Comparison of ENCODE assay signal across 12 cellular contexts in genomic region chr2:216551234-216551633, GRCh38. TPM values are rescaled to one million over a fixed set of nuclear protein-coding genes. Genes with fewer than 3 reads are reported as not detected.
A peak's percentile ranks its signal among the peaks of the same experiment; 100 is the strongest.
DNase-seq lines count a peak whose midpoint lies in the region; ATAC-seq, FAIRE-seq and TF ChIP-seq lines count a peak whose summit lies in the region.
"Had no signal": no experiment of that assay in that cellular context is flagged by ENCODE, and none has a peak within 500 bp of the region (broad histone marks: within the 10 kb centered on the region; RNA-seq: fewer than 3 reads in every experiment).

No MANE protein-coding gene starts in this region.

- H3K9me3 ChIP-seq in astrocyte (ENCODE audit: insufficient read depth, low read depth, low read length) (no peaks in the 10 kb centered on the region), gastroesophageal sphincter (no peaks in the 10 kb centered on the region)
- H3K9me3 ChIP-seq: upper lobe of left lung had no signal

- H3K27me3 Mint-ChIP-seq in astrocyte (ENCODE audit: low read depth, unreplicated experiment) (peaks cover 7% of the 10 kb centered on the region), type B pancreatic cell (no peaks in the 10 kb centered on the region)

- DNase-seq in NCI-H2171 treated with DMSO at 0.1 percent for 48 hours (lab: John Stamatoyannopoulos, UW) (peak; percentile 71), NCI-H2171 (lab: John Stamatoyannopoulos, UW) (no peak), astrocyte (ENCODE audit: low read depth) (peak; percentile 48), type B pancreatic cell (ENCODE audit: extremely low spot score, unreplicated experiment) (no peak), AG08396 (ENCODE audit: low spot score) (no peak), HTR-8/SVneo (ENCODE audit: insufficient read length, low spot score) (no peak)
- DNase-seq: activated naive CD4-positive, alpha-beta T cell treated with anti-CD3 and anti-CD28 coated beads, Interleukin-2, amount 50 U/mL, for 16 hours; immature natural killer cell; NCI-H226; upper lobe of left lung had no signal

- peaks cover 32% of the 10 kb centered on the region for H3K4me1 Mint-ChIP-seq in astrocyte (ENCODE audit: low read depth, unreplicated experiment)
- peaks cover 34% of the 10 kb centered on the region for H3K4me1 Mint-ChIP-seq in type B pancreatic cell (ENCODE audit: unreplicated experiment)

- H3K9me3 Mint-ChIP-seq in astrocyte (ENCODE audit: unreplicated experiment) (peaks cover 5% of the 10 kb centered on the region), type B pancreatic cell (no peaks in the 10 kb centered on the region)
- H3K9me3 Mint-ChIP-seq: immature natural killer cell had no signal

- no peak for TF ChIP-seq CTCF in astrocyte (IDR thresholded peaks at IDR 0.05; ENCODE audit: insufficient read depth, low read depth, low read length)
- TF ChIP-seq CTCF in gastroesophageal sphincter (IDR thresholded peaks at IDR 0.05): no peak
- TF ChIP-seq CTCF in type B pancreatic cell (conservative IDR thresholded peaks at IDR 0.05): no peak

- peaks cover 6% of the 10 kb centered on the region for H3K36me3 Mint-ChIP-seq in astrocyte (ENCODE audit: low read depth, unreplicated experiment)
- H3K36me3 Mint-ChIP-seq in type B pancreatic cell: no peaks in the 10 kb centered on the region

- H3K27me3 ChIP-seq in astrocyte (ENCODE audit: insufficient read depth, low read length) (no peaks in the 10 kb centered on the region), gastroesophageal sphincter (no peaks in the 10 kb centered on the region)
- H3K27me3 ChIP-seq: upper lobe of left lung had no signal

- no peak overlapping the region for H2AFZ ChIP-seq in astrocyte (ENCODE audit: low read depth, low read length)

- TF ChIP-seq EP300 in gastroesophageal sphincter (IDR thresholded peaks at IDR 0.05): no peak

- H3K36me3 ChIP-seq in astrocyte (ENCODE audit: insufficient read depth, low read length) (no peaks in the 10 kb centered on the region), gastroesophageal sphincter (no peaks in the 10 kb centered on the region)
- H3K36me3 ChIP-seq: upper lobe of left lung had no signal

- WGBS in gastroesophageal sphincter (ENCODE audit: low coverage in 1 of 2), 2 donors: 35 to 38% methylated on average over 4 of the region's 4 CpGs

- H3K4me1 ChIP-seq in astrocyte (ENCODE audit: insufficient read depth, low read length) (peaks cover 35% of the 10 kb centered on the region), gastroesophageal sphincter (peaks cover 3 to 100% (median 9%) of the 10 kb centered on the region in 3 donors)

- no peaks in the 10 kb centered on the region for H3K79me2 ChIP-seq in astrocyte (ENCODE audit: insufficient read depth, low read length)

- no peak overlapping the region for H3K9ac ChIP-seq in astrocyte (ENCODE audit: low read length)

- no peak overlapping the region for H3K4me3 ChIP-seq in astrocyte (ENCODE audit: insufficient read depth, low read depth, low read length)
- no peak overlapping the region for H3K4me3 ChIP-seq in gastroesophageal sphincter
- H3K4me3 ChIP-seq: upper lobe of left lung had no signal

- no peak for FAIRE-seq in astrocyte (lab: Jason Lieb, UNC)
- no peak for FAIRE-seq in HTR-8/SVneo (lab: Jason Lieb, UNC)

- H3K4me2 ChIP-seq in astrocyte (ENCODE audit: low read length): peak overlapping the region; percentile 28

- TF ChIP-seq POLR2A in gastroesophageal sphincter (IDR thresholded peaks at IDR 0.05): no peak

- H4K20me1 ChIP-seq in astrocyte (ENCODE audit: insufficient read depth, low read length): no peaks in the 10 kb centered on the region

- no peak for ATAC-seq in gastroesophageal sphincter
- ATAC-seq in HG03521 (IDR thresholded peaks at IDR 0.05; ENCODE audit: unreplicated experiment): no peak

- H3K27ac Mint-ChIP-seq in astrocyte (ENCODE audit: unreplicated experiment): no peak overlapping the region
- peak overlapping the region; percentile 41 for H3K27ac Mint-ChIP-seq in type B pancreatic cell

- no peak overlapping the region for H3K4me3 Mint-ChIP-seq in astrocyte (ENCODE audit: unreplicated experiment)
- peak overlapping the region; percentile 23 for H3K4me3 Mint-ChIP-seq in type B pancreatic cell

- H3K27ac ChIP-seq in astrocyte (ENCODE audit: low read depth, low read length) (no peak overlapping the region), gastroesophageal sphincter (peak overlapping the region; percentile 61 to 83 (median 80))
- H3K27ac ChIP-seq: upper lobe of left lung had no signal

RNA-seq across cellular contexts. Expression of gene RPL37A, which starts 52.6 kb away (rescaled TPM):
- 2,566 and 2,632 TPM in 2 replicates for total RNA-seq in astrocyte
- total RNA-seq in gastroesophageal sphincter: 1,000 to 10,000 TPM; 1,140 to 1,987 (median 1,653) TPM
- total RNA-seq in type B pancreatic cell (ENCODE audit: low replicate concordance): 3,063 and 3,098 TPM in 2 replicates

Comparison
In these comparisons a context has a peak if more than half of its experiments do, and no peak if none do; other contexts are left out.
1. DNase-seq: peak in NCI-H2171 treated with DMSO at 0.1 percent for 48 hours (single experiment) and astrocyte (single experiment); none in NCI-H2171 (single experiment), type B pancreatic cell (single experiment), AG08396 (single experiment) and HTR-8/SVneo (single experiment).